ENCODE assay signal across 18 cellular contexts in genomic region chr12:18261273-18261672, GRCh38. TPM values are rescaled to one million over a fixed set of nuclear protein-coding genes. Genes with fewer than 3 reads are reported as not detected.
DNase-seq lines count a peak whose midpoint lies in the region; ATAC-seq, FAIRE-seq and TF ChIP-seq lines count a peak whose summit lies in the region.
"Had no signal": no experiment of that assay in that cellular context is flagged by ENCODE, and none has a peak within 500 bp of the region (broad histone marks: within the 10 kb centered on the region; RNA-seq: fewer than 3 reads in every experiment).

TSS of gene PIK3C2G (plus strand) at chr12:18261518. CDS start at chr12:18282082, 20,564 bp downstream.

- no peak for DNase-seq in HepG2 (ENCODE audit: low spot score)
- DNase-seq in breast epithelium (ENCODE audit: low spot score in 2 of 2): no peak
- no peak for DNase-seq in left lung
- DNase-seq in amygdala (lab: John Stamatoyannopoulos, UW): no peak
- no peak for DNase-seq in activated T-helper 1 cell treated with anti-CD3 and anti-CD28 coated beads, Interleukin-12 subunit alpha, Interleukin-12 subunit beta, Interleukin-2, Interleukin-4 antibody, amounts not matched to agents 30 ng/mL and 10 ng/mL and 1 ng/mL, durations not matched to agents 14 hours and 24 hours and 36 hours (ENCODE audit: low spot score)
- no peak for DNase-seq in NCI-H1436 (lab: John Stamatoyannopoulos, UW)
- DNase-seq: activated CD4-positive, alpha-beta T cell treated with anti-CD3 and anti-CD28 coated beads, Interleukin-2, amount 10 ng/mL, durations not matched to agents 7 days and 5 days; activated T-cell treated with anti-CD3 and anti-CD28 coated beads, Interleukin-2, amount 50 U/mL, for 1 hour; CD8-positive, alpha-beta memory T cell; central memory CD4-positive, alpha-beta T cell; immature natural killer cell; KBM-7; stimulated activated CD4-positive, alpha-beta T cell treated with anti-CD3 and anti-CD28 coated beads, Interleukin-12 subunit alpha, Interleukin-12 subunit beta, amount 100 ng/mL, for 4 hours had no signal

- no peaks in the 10 kb centered on the region for H3K9me3 ChIP-seq in liver (ENCODE audit: control insufficient read depth in 4 of 4, low read length in 3 of 4)
- no peaks in the 10 kb centered on the region for H3K9me3 ChIP-seq in HepG2 (ENCODE audit: low read length)
- no peaks in the 10 kb centered on the region for H3K9me3 ChIP-seq in breast epithelium
- H3K9me3 ChIP-seq in left lung: no peaks in the 10 kb centered on the region
- H3K9me3 ChIP-seq: SJSA1 had no signal

- TF ChIP-seq EP300 in HepG2 (IDR thresholded peaks at IDR 0.05; ENCODE audit: low read depth in 2 of 2, low read length in 2 of 2) (no peak), HepG2 (CRISPR knock-in tag; IDR thresholded peaks at IDR 0.05; ENCODE audit: borderline replicate concordance) (no peak)

- H4K20me1 ChIP-seq in HepG2 (ENCODE audit: insufficient read depth, low read length): no peaks in the 10 kb centered on the region

- no peaks in the 10 kb centered on the region for H3K9me3 Mint-ChIP-seq in activated T-helper 1 cell treated with anti-CD3 and anti-CD28 coated beads, Interleukin-12 subunit alpha, Interleukin-12 subunit beta, Interleukin-2, Interleukin-4 antibody, amounts not matched to agents 30 ng/mL and 10 ng/mL and 1 ng/mL, durations not matched to agents 14 hours and 24 hours and 36 hours
- H3K9me3 Mint-ChIP-seq: activated CD4-positive, alpha-beta T cell treated with anti-CD3 and anti-CD28 coated beads, Interleukin-2, amount 10 ng/mL, durations not matched to agents 7 days and 5 days had no signal

- CTCF ChIA-PET in HepG2 (lab: Yijun Ruan, JAX; ENCODE audit: low intra/inter-chr PET ratio, low total read pairs): no interaction called here

- H3K27me3 Mint-ChIP-seq in activated T-helper 1 cell treated with anti-CD3 and anti-CD28 coated beads, Interleukin-12 subunit alpha, Interleukin-12 subunit beta, Interleukin-2, Interleukin-4 antibody, amounts not matched to agents 30 ng/mL and 10 ng/mL and 1 ng/mL, durations not matched to agents 14 hours and 24 hours and 36 hours (ENCODE audit: insufficient read depth): no peaks in the 10 kb centered on the region
- H3K27me3 Mint-ChIP-seq: activated CD4-positive, alpha-beta T cell treated with anti-CD3 and anti-CD28 coated beads, Interleukin-2, amount 10 ng/mL, durations not matched to agents 7 days and 5 days; CD8-positive, alpha-beta memory T cell had no signal

- ATAC-seq in HepG2 (no peak), left lung (peak; percentile 53), GM21717 (IDR thresholded peaks at IDR 0.05; ENCODE audit: unreplicated experiment) (no peak)

- TF ChIP-seq POLR2A in HepG2 (IDR thresholded peaks at IDR 0.05; ENCODE audit: insufficient read depth in 1 of 2, low read depth in 2 of 2, low read length in 2 of 2) (no peak), breast epithelium (IDR thresholded peaks at IDR 0.05) (no peak)

- BruUV-seq in HepG2 (replicated peaks; lab: Mats Ljungman, UMichigan): no TSS peak

- H3K36me3 ChIP-seq in liver (ENCODE audit: control insufficient read depth in 4 of 4, insufficient read depth in 3 of 4, low read depth in 1 of 4, low read length in 3 of 4) (no peaks in the 10 kb centered on the region), HepG2 (replicated peaks in 1 of 2; ENCODE audit: control insufficient read depth in 1 of 2, insufficient read depth in 2 of 2, low read length in 2 of 2) (no peaks in the 10 kb centered on the region), breast epithelium (no peaks in the 10 kb centered on the region), left lung (no peaks in the 10 kb centered on the region)
- H3K36me3 ChIP-seq: SJSA1 had no signal

- no peak within 1 kb of the TSS for H3K4me2 ChIP-seq in HepG2 (ENCODE audit: low read depth, low read length)

- no peak for FAIRE-seq in HepG2 (lab: Jason Lieb, UNC)

- POLR2A ChIA-PET in HepG2 (lab: Yijun Ruan, JAX): no interaction called here

- intact Hi-C loops in HepG2 (cut with micrococcal nuclease; ENCODE audit: unreplicated experiment): no loop called here
- intact Hi-C loops in breast epithelium (cut with DNase I; ENCODE audit: low total_unique reads): no loop called here
- intact Hi-C loops in left lung (cut with DNase I): no loop called here
- intact Hi-C loops in activated T-helper 1 cell treated with anti-CD3 and anti-CD28 coated beads, Interleukin-12 subunit alpha, Interleukin-12 subunit beta, Interleukin-2, Interleukin-4 antibody, amounts not matched to agents 30 ng/mL and 10 ng/mL and 1 ng/mL, durations not matched to agents 14 hours and 24 hours and 36 hours (cut with micrococcal nuclease): no loop called here

- in situ Hi-C loops in HepG2 (cut with HindIII; ENCODE audit: extremely low pct_ligation_motif_present, low pct_unique_long_range_greater_than_20kb): no loop called here

- H3K4me3 Mint-ChIP-seq in activated T-helper 1 cell treated with anti-CD3 and anti-CD28 coated beads, Interleukin-12 subunit alpha, Interleukin-12 subunit beta, Interleukin-2, Interleukin-4 antibody, amounts not matched to agents 30 ng/mL and 10 ng/mL and 1 ng/mL, durations not matched to agents 14 hours and 24 hours and 36 hours: no peak within 1 kb of the TSS
- H3K4me3 Mint-ChIP-seq: activated CD4-positive, alpha-beta T cell treated with anti-CD3 and anti-CD28 coated beads, Interleukin-2, amount 10 ng/mL, durations not matched to agents 7 days and 5 days; CD8-positive, alpha-beta memory T cell; immature natural killer cell had no signal

- H3K27ac ChIP-seq in liver (ENCODE audit: low read depth in 1 of 2, low read length in 2 of 2) (no peak within 1 kb of the TSS), HepG2 (ENCODE audit: extremely low read length, insufficient read depth, low read length) (no peak within 1 kb of the TSS), breast epithelium (peak within 1 kb of the TSS; percentile 89 to 92), left lung (no peak within 1 kb of the TSS)
- H3K27ac ChIP-seq: SJSA1 had no signal

- H3K27ac Mint-ChIP-seq in activated T-helper 1 cell treated with anti-CD3 and anti-CD28 coated beads, Interleukin-12 subunit alpha, Interleukin-12 subunit beta, Interleukin-2, Interleukin-4 antibody, amounts not matched to agents 30 ng/mL and 10 ng/mL and 1 ng/mL, durations not matched to agents 14 hours and 24 hours and 36 hours: no peak within 1 kb of the TSS
- H3K27ac Mint-ChIP-seq: activated CD4-positive, alpha-beta T cell treated with anti-CD3 and anti-CD28 coated beads, Interleukin-2, amount 10 ng/mL, durations not matched to agents 7 days and 5 days; CD8-positive, alpha-beta memory T cell; immature natural killer cell had no signal

- TF ChIP-seq CTCF in liver (IDR thresholded peaks at IDR 0.05; ENCODE audit: low read depth, low read length, missing input control): no peak
- no peak for TF ChIP-seq CTCF in HepG2 (CRISPR knock-in tag; IDR thresholded peaks at IDR 0.05)
- TF ChIP-seq CTCF in breast epithelium (IDR thresholded peaks at IDR 0.05): no peak
- TF ChIP-seq CTCF in left lung (IDR thresholded peaks at IDR 0.05): no peak

- no peak within 1 kb of the TSS for H3K4me3 ChIP-seq in liver (ENCODE audit: low read depth in 1 of 3, low read length in 3 of 3)
- H3K4me3 ChIP-seq in HepG2 (replicated peaks in 1 of 3; ENCODE audit: insufficient read depth in 1 of 3, low read depth in 2 of 3, low read length in 3 of 3): no peak within 1 kb of the TSS
- peak within 1 kb of the TSS in 2 of 3 donors; percentile 49 to 63 for H3K4me3 ChIP-seq in breast epithelium
- no peak within 1 kb of the TSS for H3K4me3 ChIP-seq in left lung
- H3K4me3 ChIP-seq: SJSA1 had no signal

- H3K9ac ChIP-seq in liver (ENCODE audit: low read depth in 1 of 2, low read length in 2 of 2) (no peak within 1 kb of the TSS), HepG2 (ENCODE audit: insufficient read depth, low read depth, low read length) (no peak within 1 kb of the TSS)

- H3K36me3 Mint-ChIP-seq in activated T-helper 1 cell treated with anti-CD3 and anti-CD28 coated beads, Interleukin-12 subunit alpha, Interleukin-12 subunit beta, Interleukin-2, Interleukin-4 antibody, amounts not matched to agents 30 ng/mL and 10 ng/mL and 1 ng/mL, durations not matched to agents 14 hours and 24 hours and 36 hours (ENCODE audit: low read depth): no peaks in the 10 kb centered on the region
- H3K36me3 Mint-ChIP-seq: CD8-positive, alpha-beta memory T cell; immature natural killer cell had no signal

- no peaks in the 10 kb centered on the region for H3K4me1 Mint-ChIP-seq in activated T-helper 1 cell treated with anti-CD3 and anti-CD28 coated beads, Interleukin-12 subunit alpha, Interleukin-12 subunit beta, Interleukin-2, Interleukin-4 antibody, amounts not matched to agents 30 ng/mL and 10 ng/mL and 1 ng/mL, durations not matched to agents 14 hours and 24 hours and 36 hours (ENCODE audit: low read depth)
- H3K4me1 Mint-ChIP-seq: activated CD4-positive, alpha-beta T cell treated with anti-CD3 and anti-CD28 coated beads, Interleukin-2, amount 10 ng/mL, durations not matched to agents 7 days and 5 days; CD8-positive, alpha-beta memory T cell; immature natural killer cell had no signal

- WGBS in liver: 91% methylated on average over 7 of the region's 7 CpGs
- WGBS in HepG2 (ENCODE audit: low lambda C conversion rate): 34% methylated on average over 7 of the region's 7 CpGs

- H2AFZ ChIP-seq in HepG2 (ENCODE audit: low read length): no peak within 1 kb of the TSS

- no peaks in the 10 kb centered on the region for H3K79me2 ChIP-seq in HepG2 (ENCODE audit: insufficient read depth, low read length)

- peaks cover 0 to 10% (median 3%) of the 10 kb centered on the region in 4 donors for H3K4me1 ChIP-seq in liver (ENCODE audit: control insufficient read depth in 4 of 4, insufficient read depth in 4 of 4, low read length in 3 of 4)
- H3K4me1 ChIP-seq in HepG2 (ENCODE audit: insufficient read depth, low read length): no peaks in the 10 kb centered on the region
- H3K4me1 ChIP-seq in breast epithelium: no peaks in the 10 kb centered on the region
- no peaks in the 10 kb centered on the region for H3K4me1 ChIP-seq in left lung
- H3K4me1 ChIP-seq: SJSA1 had no signal

- no peaks in the 10 kb centered on the region for H3K27me3 ChIP-seq in liver (ENCODE audit: control insufficient read depth in 4 of 4, insufficient read depth in 4 of 4, low read length in 3 of 4)
- H3K27me3 ChIP-seq in HepG2 (ENCODE audit: control insufficient read depth in 1 of 2, insufficient read depth in 2 of 2, low read length in 2 of 2): no peaks in the 10 kb centered on the region
- no peaks in the 10 kb centered on the region for H3K27me3 ChIP-seq in breast epithelium
- no peaks in the 10 kb centered on the region for H3K27me3 ChIP-seq in left lung
- H3K27me3 ChIP-seq: SJSA1 had no signal

- TF ChIP-seq RAD21 in liver (IDR thresholded peaks at IDR 0.05) (no peak), HepG2 (CRISPR knock-in tag; IDR thresholded peaks at IDR 0.05) (no peak)

RNA-seq across cellular contexts. Expression of gene PIK3C2G, which starts in this region (rescaled TPM):
- 10 to 100 TPM; 14.0 to 40.1 TPM for total RNA-seq in liver
- 10 to 100 TPM in 1 of 2 donors, 1 to 10 TPM in 1; 4.9 to 24.8 TPM for polyA plus RNA-seq in liver
- total RNA-seq in HepG2 (2016; rRNA removed; fragmentation: Illumina TruSeq; extraction: Trizol): not detected in 2 replicates
- total RNA-seq in HepG2 (2016; cell fraction: cytosol; rRNA removed; fragmentation: Illumina TruSeq; extraction: Trizol; ENCODE audit: low read depth): not detected in 2 replicates
- not detected in 2 replicates for total RNA-seq in HepG2 (2016; cell fraction: insoluble cytoplasmic fraction; rRNA removed; fragmentation: Illumina TruSeq; extraction: Trizol)
- not detected in 2 replicates for total RNA-seq in HepG2 (2016; cell fraction: membrane; rRNA removed; fragmentation: Illumina TruSeq; extraction: Trizol)
- total RNA-seq in HepG2 (2016; cell fraction: nucleus; rRNA removed; fragmentation: Illumina TruSeq; extraction: Trizol): not detected in 2 replicates
- polyA plus RNA-seq in HepG2 (2011; rRNA removed): not detected in 2 replicates
- not detected in 2 replicates for polyA plus RNA-seq in HepG2 (2011; cell fraction: cytosol; rRNA removed)
- polyA plus RNA-seq in HepG2 (2011; cell fraction: nucleus; rRNA removed): not detected in 2 replicates
- polyA plus RNA-seq in HepG2 (2012): not detected in 2 replicates
- polyA plus RNA-seq in HepG2 (2016; cell fraction: cytosol; fragmentation: Illumina TruSeq; extraction: Trizol; ENCODE audit: low read depth): not detected in 2 replicates
- not detected in 2 replicates for polyA plus RNA-seq in HepG2 (2016; cell fraction: insoluble cytoplasmic fraction; fragmentation: Illumina TruSeq; extraction: Trizol; ENCODE audit: low read depth)
- not detected in 2 replicates for polyA plus RNA-seq in HepG2 (2016; cell fraction: membrane; fragmentation: Illumina TruSeq; extraction: Trizol; ENCODE audit: low read depth)
- not detected in 2 replicates for polyA plus RNA-seq in HepG2 (2016; cell fraction: nucleus; fragmentation: Illumina TruSeq; extraction: Trizol; ENCODE audit: insufficient read depth, low read depth)
- polyA minus RNA-seq in HepG2 (2011; rRNA and poly(A)+ RNA removed; ENCODE audit: low replicate concordance): not detected in 2 replicates
- not detected in 2 replicates for polyA minus RNA-seq in HepG2 (2011; cell fraction: cytosol; rRNA and poly(A)+ RNA removed)
- polyA minus RNA-seq in HepG2 (2011; cell fraction: nucleus; rRNA and poly(A)+ RNA removed): not detected in 2 replicates
- total RNA-seq in breast epithelium: 100 to 1,000 TPM in 1 of 3 donors, 10 to 100 TPM in 1, under 1 TPM in 1; 0.16 to 164 (median 35.1) TPM
- under 1 TPM; 0.13 to 0.50 TPM for total RNA-seq in left lung
- not detected in 2 replicates for total RNA-seq in activated T-helper 1 cell treated with anti-CD3 and anti-CD28 coated beads, Interleukin-12 subunit alpha, Interleukin-12 subunit beta, Interleukin-2, Interleukin-4 antibody, amounts not matched to agents 30 ng/mL and 10 ng/mL and 1 ng/mL, durations not matched to agents 14 hours and 24 hours and 36 hours
- total RNA-seq: activated CD4-positive, alpha-beta T cell treated with anti-CD3 and anti-CD28 coated beads, Interleukin-2, amount 10 ng/mL, durations not matched to agents 7 days and 5 days; CD8-positive, alpha-beta memory T cell; osteoblast; SJSA1 had no signal
- polyA plus RNA-seq: AG04450; CD8-positive, alpha-beta memory T cell; immature natural killer cell had no signal

Comparison
In these comparisons a context has a peak if more than half of its experiments do, and no peak if none do; other contexts are left out.
1. RNA of gene PIK3C2G (polyA plus RNA-seq): 4.9 to 24.8 TPM in liver; not detected in HepG2; every median in the first group is over 4 times any median in the second.
2. Peak in ATAC-seq in left lung; RNA of the gene not detected or under 1 TPM.
3. H3K27ac ChIP-seq: peak in breast epithelium (2 of 2); none in liver (0 of 2), HepG2 (single experiment) and left lung (0 of 2).
4. H3K4me3 ChIP-seq: peak in breast epithelium (2 of 3); none in liver (0 of 3), HepG2 (0 of 3) and left lung (0 of 2).